In genomic region chr12:56998981-56999380, GRCh38 we compare ENCODE assay signal across 10 cellular contexts. TPM values are rescaled to one million over a fixed set of nuclear protein-coding genes. Genes with fewer than 3 reads are reported as not detected.
DNase-seq lines count a peak whose midpoint lies in the region; ATAC-seq and TF ChIP-seq lines count a peak whose summit lies in the region.
"Had no signal": no experiment of that assay in that cellular context is flagged by ENCODE, and none has a peak within 500 bp of the region (broad histone marks: within the 10 kb centered on the region; RNA-seq: fewer than 3 reads in every experiment).

No MANE protein-coding gene starts in this region.

- TF ChIP-seq CTCF in CD8-positive, alpha-beta T cell (IDR thresholded peaks at IDR 0.05): no peak
- TF ChIP-seq CTCF in left ventricle myocardium inferior (IDR thresholded peaks at IDR 0.05; ENCODE audit: borderline replicate concordance): no peak

- H3K4me3 Mint-ChIP-seq in CD8-positive, alpha-beta T cell: no peak overlapping the region

- POLR2A ChIA-PET in CD8-positive, alpha-beta T cell (lab: Charles Lee): no interaction called here

- peaks cover 82% of the 10 kb centered on the region for H3K36me3 Mint-ChIP-seq in CD8-positive, alpha-beta T cell
- H3K36me3 Mint-ChIP-seq in activated naive CD4-positive, alpha-beta T cell treated with anti-CD3 and anti-CD28 coated beads, Interleukin-2, amount 50 U/mL, for 72 hours: peaks cover 21 to 35% of the 10 kb centered on the region in 2 donors

- no peak overlapping the region for H3K27ac ChIP-seq in CD8-positive, alpha-beta T cell (ENCODE audit: low read depth, low read length)
- H3K27ac ChIP-seq in left ventricle myocardium inferior (replicated peaks): no peak overlapping the region

- peak in 1 of 7 experiments; percentile 1 for DNase-seq in CD8-positive, alpha-beta T cell
- DNase-seq in activated naive CD4-positive, alpha-beta T cell treated with anti-CD3 and anti-CD28 coated beads, Interleukin-2, amount 50 U/mL, for 72 hours (ENCODE audit: low spot score in 2 of 2): peak in 1 of 2 donors; percentile 56
- DNase-seq in foreskin melanocyte (no peak), left ventricle myocardium superior (no peak), NCI-H1694 (lab: John Stamatoyannopoulos, UW) (no peak), left ventricle myocardium inferior (no peak)
- DNase-seq: head of caudate nucleus, retina had no signal

- H3K27me3 ChIP-seq in CD8-positive, alpha-beta T cell (ENCODE audit: insufficient read depth, low read length): no peaks in the 10 kb centered on the region
- no peaks in the 10 kb centered on the region for H3K27me3 ChIP-seq in left ventricle myocardium inferior (ENCODE audit: low read depth)

- H3K4me1 ChIP-seq in CD8-positive, alpha-beta T cell (ENCODE audit: insufficient read depth, low read length): peaks cover 12% of the 10 kb centered on the region
- H3K4me1 ChIP-seq in left ventricle myocardium inferior: peaks cover 14% of the 10 kb centered on the region

- no peaks in the 10 kb centered on the region for H3K9me3 Mint-ChIP-seq in CD8-positive, alpha-beta T cell
- H3K9me3 Mint-ChIP-seq in activated naive CD4-positive, alpha-beta T cell treated with anti-CD3 and anti-CD28 coated beads, Interleukin-2, amount 50 U/mL, for 72 hours: no peaks in the 10 kb centered on the region

- intact Hi-C loops in CD8-positive, alpha-beta T cell (cut with DNase I, micrococcal nuclease): no loop called here
- intact Hi-C loops in left ventricle myocardium superior (cut with micrococcal nuclease): no loop called here
- intact Hi-C loops in left ventricle myocardium inferior (cut with micrococcal nuclease): no loop called here

- H3K4me3 ChIP-seq in CD8-positive, alpha-beta T cell (ENCODE audit: low read depth, low read length): no peak overlapping the region
- no peak overlapping the region for H3K4me3 ChIP-seq in left ventricle myocardium inferior

- no peaks in the 10 kb centered on the region for H3K9me3 ChIP-seq in CD8-positive, alpha-beta T cell (ENCODE audit: low read length)
- no peaks in the 10 kb centered on the region for H3K9me3 ChIP-seq in left ventricle myocardium inferior (replicated peaks)

- no peaks in the 10 kb centered on the region for H3K27me3 Mint-ChIP-seq in CD8-positive, alpha-beta T cell (ENCODE audit: low read depth)

- ATAC-seq in CD8-positive, alpha-beta T cell: no peak
- ATAC-seq in GM19455 (IDR thresholded peaks at IDR 0.05; ENCODE audit: unreplicated experiment) (peak; percentile 71), HG03280 (IDR thresholded peaks at IDR 0.05; ENCODE audit: unreplicated experiment) (peak; percentile 63), left ventricle myocardium superior (no peak)
- ATAC-seq in activated naive CD4-positive, alpha-beta T cell treated with anti-CD3 and anti-CD28 coated beads, Interleukin-2, amount 50 U/mL, for 72 hours: peak; percentile 81 to 84

- peak overlapping the region; percentile 32 for H3K27ac Mint-ChIP-seq in CD8-positive, alpha-beta T cell
- H3K27ac Mint-ChIP-seq in activated naive CD4-positive, alpha-beta T cell treated with anti-CD3 and anti-CD28 coated beads, Interleukin-2, amount 50 U/mL, for 72 hours: peak overlapping the region; percentile 81 to 95

- H3K4me1 Mint-ChIP-seq in CD8-positive, alpha-beta T cell (ENCODE audit: low read depth): peaks cover 40% of the 10 kb centered on the region

- CTCF ChIA-PET in CD8-positive, alpha-beta T cell (lab: Charles Lee): interaction anchor here (0.9 to 1.3 kb wide), 2 partner anchors 12 to 240 kb away, joined by 3 to 5 read pairs; no protein-coding TSS in a partner anchor

- H3K36me3 ChIP-seq in CD8-positive, alpha-beta T cell (ENCODE audit: insufficient read depth, low read length): peaks cover 15% of the 10 kb centered on the region
- peaks cover 45% of the 10 kb centered on the region for H3K36me3 ChIP-seq in left ventricle myocardium inferior

RNA-seq across cellular contexts. Expression of gene ZBTB39, which starts 7.4 kb away (rescaled TPM):
- total RNA-seq in CD8-positive, alpha-beta T cell: 10 to 100 TPM in 1 of 2 experiments, 1 to 10 TPM in 1; 9.9 to 11.3 TPM
- 1 to 10 TPM; 5.1 to 6.1 TPM for total RNA-seq in activated naive CD4-positive, alpha-beta T cell treated with anti-CD3 and anti-CD28 coated beads, Interleukin-2, amount 50 U/mL, for 72 hours
- total RNA-seq in left ventricle myocardium superior (3.4 TPM), left ventricle myocardium inferior (2.7 TPM)

RNA-seq across cellular contexts. Expression of gene TAC3, which starts 17.3 kb away (rescaled TPM):
- not detected for total RNA-seq in CD8-positive, alpha-beta T cell
- 1 to 10 TPM in 1 of 2 donors, under 1 TPM in 1; 0.50 to 1.7 TPM for total RNA-seq in activated naive CD4-positive, alpha-beta T cell treated with anti-CD3 and anti-CD28 coated beads, Interleukin-2, amount 50 U/mL, for 72 hours
- total RNA-seq in left ventricle myocardium superior: not detected
- not detected for total RNA-seq in left ventricle myocardium inferior

RNA-seq across cellular contexts. Expression of gene RDH16, which starts 41.6 kb away (rescaled TPM):
- under 1 TPM; 0.33 to 0.60 TPM for total RNA-seq in CD8-positive, alpha-beta T cell
- under 1 TPM; 0.29 to 0.93 TPM for total RNA-seq in activated naive CD4-positive, alpha-beta T cell treated with anti-CD3 and anti-CD28 coated beads, Interleukin-2, amount 50 U/mL, for 72 hours
- 0.12 TPM for total RNA-seq in left ventricle myocardium superior
- total RNA-seq in left ventricle myocardium inferior: 0.19 TPM

RNA-seq across cellular contexts. Expression of gene MYO1A, which starts 50.9 kb away (rescaled TPM):
- total RNA-seq in CD8-positive, alpha-beta T cell: under 1 TPM; 0.22 to 0.81 TPM
- total RNA-seq in activated naive CD4-positive, alpha-beta T cell treated with anti-CD3 and anti-CD28 coated beads, Interleukin-2, amount 50 U/mL, for 72 hours: 1 to 10 TPM; 3.3 to 4.7 TPM
- not detected for total RNA-seq in left ventricle myocardium superior
- total RNA-seq in left ventricle myocardium inferior: not detected

Comparison
In these comparisons a context has a peak if more than half of its experiments do, and no peak if none do; other contexts are left out.
1. ATAC-seq: peak in GM19455 (single experiment), HG03280 (single experiment) and activated naive CD4-positive, alpha-beta T cell treated with anti-CD3 and anti-CD28 coated beads, Interleukin-2, amount 50 U/mL, for 72 hours (2 of 2); none in CD8-positive, alpha-beta T cell (single experiment) and left ventricle myocardium superior (single experiment).